20 cellular contexts compared by ENCODE assay signal in genomic region chr5:56898213-56898612, GRCh38. TPM values are rescaled to one million over a fixed set of nuclear protein-coding genes. Genes with fewer than 3 reads are reported as not detected.
DNase-seq lines count a peak whose midpoint lies in the region; ATAC-seq and TF ChIP-seq lines count a peak whose summit lies in the region.
"Had no signal": no experiment of that assay in that cellular context is flagged by ENCODE, and none has a peak within 500 bp of the region (broad histone marks: within the 10 kb centered on the region; RNA-seq: fewer than 3 reads in every experiment).

No MANE protein-coding gene starts in this region.

- intact Hi-C loops in activated CD4-positive, alpha-beta T cell treated with anti-CD3 and anti-CD28 coated beads for 36 hours (cut with DNase I, micrococcal nuclease): no loop called here
- intact Hi-C loops in activated CD4-positive, alpha-beta T cell treated with anti-CD3 and anti-CD28 coated beads, Interleukin-2, amount 10 ng/mL, durations not matched to agents 24 days and 14 days (cut with micrococcal nuclease): no loop called here
- intact Hi-C loops in HCT116 (cut with micrococcal nuclease): no loop called here

- CTCF ChIA-PET in activated CD4-positive, alpha-beta T cell treated with anti-CD3 and anti-CD28 coated beads for 36 hours (lab: Charles Lee): interaction anchor here (0.6 to 1.3 kb wide), 5 partner anchors 30 to 472 kb away, joined by 3 to 4 read pairs (median 3); no protein-coding TSS in a partner anchor
- CTCF ChIA-PET in HCT116 (lab: Charles Lee): interaction anchor here (1.1 to 5.0 kb wide), 2 partner anchors 12 to 240 kb away, joined by 3 to 37 read pairs; no protein-coding TSS in a partner anchor

- H3K4me2 ChIP-seq in HCT116 (ENCODE audit: low read length): no peak overlapping the region
- H3K4me2 ChIP-seq: A549, GM23338 had no signal

- no peak for DNase-seq in activated CD4-positive, alpha-beta T cell treated with anti-CD3 and anti-CD28 coated beads for 36 hours
- no peak for DNase-seq in activated CD4-positive, alpha-beta T cell treated with anti-CD3 and anti-CD28 coated beads, Interleukin-2, amount 10 ng/mL, durations not matched to agents 24 days and 14 days
- no peak for DNase-seq in stimulated activated naive CD8-positive, alpha-beta T cell treated with anti-CD3 and anti-CD28 coated beads, Interleukin-15, amount 100 ng/mL, for 72 hours
- DNase-seq in HCT116 (ENCODE audit: low read depth, low spot score) (no peak), H4 (ENCODE audit: low spot score) (no peak)
- DNase-seq in stimulated activated naive B cell treated with anti-CD40 and anti-IgM and Interleukin-4, amounts not matched to agents 10 μg/mL and 1 μg/mL and 100 μg/mL, for 72 hours: no peak
- DNase-seq: 8988T; ACHN; AML-193; C1 segment of cervical spinal cord; CD8-positive, alpha-beta memory T cell; DMS 273 treated with DMSO at 0.1 percent for 48 hours; DMS53; DMS79 treated with DMSO at 0.1 percent for 48 hours; GF-D8; HCEC 1CT had no signal

- no peak for TF ChIP-seq POLR2A in HCT116 (IDR thresholded peaks at IDR 0.05; ENCODE audit: borderline replicate concordance, extremely low read depth, insufficient read depth, insufficient read length)

- TSS peak; percentile 16 for BruUV-seq in HCT116 (replicated peaks; lab: Mats Ljungman, UMichigan)

- no peaks in the 10 kb centered on the region for H3K4me1 ChIP-seq in HCT116 (ENCODE audit: control insufficient read depth in 1 of 2, insufficient read depth in 2 of 2, low read length in 2 of 2)
- H3K4me1 ChIP-seq: A549 had no signal

- H3K79me2 ChIP-seq in HCT116 (ENCODE audit: insufficient read depth, low read length): no peaks in the 10 kb centered on the region

- no peak overlapping the region for H3K9ac ChIP-seq in HCT116 (ENCODE audit: low read length)

- H3K4me1 Mint-ChIP-seq in activated CD4-positive, alpha-beta T cell treated with anti-CD3 and anti-CD28 coated beads for 36 hours: peaks cover 5% of the 10 kb centered on the region
- peaks cover 6% of the 10 kb centered on the region for H3K4me1 Mint-ChIP-seq in activated CD4-positive, alpha-beta T cell treated with anti-CD3 and anti-CD28 coated beads, Interleukin-2, amount 10 ng/mL, durations not matched to agents 24 days and 14 days
- H3K4me1 Mint-ChIP-seq in stimulated activated naive CD8-positive, alpha-beta T cell treated with anti-CD3 and anti-CD28 coated beads, Interleukin-15, Interleukin-2, amounts not matched to agents 100 ng/mL and 50 ng/mL, for 24 hours (ENCODE audit: low read depth): peaks cover 6% of the 10 kb centered on the region
- H3K4me1 Mint-ChIP-seq in stimulated activated naive CD8-positive, alpha-beta T cell treated with anti-CD3 and anti-CD28 coated beads, Interleukin-15, amount 100 ng/mL, for 72 hours: no peaks in the 10 kb centered on the region
- peaks cover 7 to 15% of the 10 kb centered on the region in 2 donors for H3K4me1 Mint-ChIP-seq in stimulated activated naive B cell treated with anti-CD40 and anti-IgM and Interleukin-4, amounts not matched to agents 10 μg/mL and 1 μg/mL and 100 μg/mL, for 72 hours
- H3K4me1 Mint-ChIP-seq: GM23338 had no signal

- no peak overlapping the region for H3K4me3 Mint-ChIP-seq in activated CD4-positive, alpha-beta T cell treated with anti-CD3 and anti-CD28 coated beads for 36 hours
- H3K4me3 Mint-ChIP-seq in activated CD4-positive, alpha-beta T cell treated with anti-CD3 and anti-CD28 coated beads, Interleukin-2, amount 10 ng/mL, durations not matched to agents 24 days and 14 days: no peak overlapping the region
- H3K4me3 Mint-ChIP-seq in stimulated activated naive CD8-positive, alpha-beta T cell treated with anti-CD3 and anti-CD28 coated beads, Interleukin-15, Interleukin-2, amounts not matched to agents 100 ng/mL and 50 ng/mL, for 24 hours: no peak overlapping the region
- no peak overlapping the region for H3K4me3 Mint-ChIP-seq in stimulated activated naive CD8-positive, alpha-beta T cell treated with anti-CD3 and anti-CD28 coated beads, Interleukin-15, amount 100 ng/mL, for 72 hours
- no peak overlapping the region for H3K4me3 Mint-ChIP-seq in stimulated activated naive B cell treated with anti-CD40 and anti-IgM and Interleukin-4, amounts not matched to agents 10 μg/mL and 1 μg/mL and 100 μg/mL, for 72 hours
- H3K4me3 Mint-ChIP-seq: CD8-positive, alpha-beta memory T cell; GM23338 had no signal

- H2AFZ ChIP-seq in HCT116 (ENCODE audit: low read depth, low read length, poor library complexity, severe bottlenecking): no peak overlapping the region
- H2AFZ ChIP-seq: GM23338 had no signal

- H3K27me3 Mint-ChIP-seq in activated CD4-positive, alpha-beta T cell treated with anti-CD3 and anti-CD28 coated beads for 36 hours: no peaks in the 10 kb centered on the region
- peaks cover 2% of the 10 kb centered on the region for H3K27me3 Mint-ChIP-seq in activated CD4-positive, alpha-beta T cell treated with anti-CD3 and anti-CD28 coated beads, Interleukin-2, amount 10 ng/mL, durations not matched to agents 24 days and 14 days
- H3K27me3 Mint-ChIP-seq in stimulated activated naive CD8-positive, alpha-beta T cell treated with anti-CD3 and anti-CD28 coated beads, Interleukin-15, Interleukin-2, amounts not matched to agents 100 ng/mL and 50 ng/mL, for 24 hours: no peaks in the 10 kb centered on the region
- no peaks in the 10 kb centered on the region for H3K27me3 Mint-ChIP-seq in stimulated activated naive CD8-positive, alpha-beta T cell treated with anti-CD3 and anti-CD28 coated beads, Interleukin-15, amount 100 ng/mL, for 72 hours
- H3K27me3 Mint-ChIP-seq in stimulated activated naive B cell treated with anti-CD40 and anti-IgM and Interleukin-4, amounts not matched to agents 10 μg/mL and 1 μg/mL and 100 μg/mL, for 72 hours: no peaks in the 10 kb centered on the region
- H3K27me3 Mint-ChIP-seq: CD8-positive, alpha-beta memory T cell had no signal

- no peaks in the 10 kb centered on the region for H3K27me3 ChIP-seq in HCT116 (ENCODE audit: insufficient read depth, low read length)

- H4K20me1 ChIP-seq in HCT116 (ENCODE audit: insufficient read depth): no peaks in the 10 kb centered on the region

- H3K9me2 ChIP-seq in HCT116 (ENCODE audit: insufficient read depth): no peaks in the 10 kb centered on the region

- no peak overlapping the region for H3K27ac ChIP-seq in HCT116 (ENCODE audit: low read depth, low read length)
- H3K27ac ChIP-seq: A549 had no signal

- RAD21 ChIA-PET in HCT116 (lab: Charles Lee; ENCODE audit: low non-redundant PET in 1 of 2, low total read pairs in 2 of 2, uncharacterized antibody in 2 of 2, unreplicated experiment in 2 of 2): no interaction called here

- H3K36me3 ChIP-seq in HCT116 (ENCODE audit: control insufficient read depth in 1 of 2, insufficient read depth in 2 of 2, low read length in 2 of 2): peaks cover 3 to 6% of the 10 kb centered on the region in 2 experiments; a peak in 1 of 4 replicates

- POLR2A ChIA-PET in activated CD4-positive, alpha-beta T cell treated with anti-CD3 and anti-CD28 coated beads for 36 hours (lab: Charles Lee): no interaction called here
- POLR2A ChIA-PET in HCT116 (lab: Charles Lee): interaction anchor here (0.7 kb wide), 1 partner anchor 12 kb away, joined by 3 read pairs; no protein-coding TSS in a partner anchor

- TF ChIP-seq CTCF in HCT116 (IDR thresholded peaks at IDR 0.05 in 2 of 3, conservative IDR thresholded peaks at IDR 0.05 in 1 of 3; ENCODE audit: borderline replicate concordance in 1 of 3, insufficient read depth in 1 of 3, low read depth in 2 of 3, low read length in 2 of 3): no peak

- no peak overlapping the region for H3K4me3 ChIP-seq in HCT116 (replicated peaks in 1 of 2; ENCODE audit: low read depth in 1 of 2, low read length in 2 of 2)
- H3K4me3 ChIP-seq: A549, GM23338 had no signal

- peaks cover 19% of the 10 kb centered on the region for H3K36me3 Mint-ChIP-seq in activated CD4-positive, alpha-beta T cell treated with anti-CD3 and anti-CD28 coated beads for 36 hours (ENCODE audit: low read depth)
- H3K36me3 Mint-ChIP-seq in activated CD4-positive, alpha-beta T cell treated with anti-CD3 and anti-CD28 coated beads, Interleukin-2, amount 10 ng/mL, durations not matched to agents 24 days and 14 days (ENCODE audit: low read depth): peaks cover 29% of the 10 kb centered on the region
- peaks cover 33% of the 10 kb centered on the region for H3K36me3 Mint-ChIP-seq in stimulated activated naive CD8-positive, alpha-beta T cell treated with anti-CD3 and anti-CD28 coated beads, Interleukin-15, Interleukin-2, amounts not matched to agents 100 ng/mL and 50 ng/mL, for 24 hours (ENCODE audit: low read depth)
- H3K36me3 Mint-ChIP-seq in stimulated activated naive B cell treated with anti-CD40 and anti-IgM and Interleukin-4, amounts not matched to agents 10 μg/mL and 1 μg/mL and 100 μg/mL, for 72 hours: peaks cover 11 to 24% of the 10 kb centered on the region in 2 donors

- ATAC-seq in activated CD4-positive, alpha-beta T cell treated with anti-CD3 and anti-CD28 coated beads for 36 hours: peak; percentile 8
- ATAC-seq in stimulated activated naive CD8-positive, alpha-beta T cell treated with anti-CD3 and anti-CD28 coated beads, Interleukin-15, amount 100 ng/mL, for 72 hours: no peak
- no peak for ATAC-seq in HCT116
- peak; percentile 46 to 56 for ATAC-seq in stimulated activated naive B cell treated with anti-CD40 and anti-IgM and Interleukin-4, amounts not matched to agents 10 μg/mL and 1 μg/mL and 100 μg/mL, for 72 hours (replicated peaks)
- no peak for ATAC-seq in HG03457 (IDR thresholded peaks at IDR 0.05; ENCODE audit: unreplicated experiment)
- ATAC-seq: A549, GM23338 had no signal

- H3K27ac Mint-ChIP-seq in activated CD4-positive, alpha-beta T cell treated with anti-CD3 and anti-CD28 coated beads for 36 hours: peak overlapping the region; percentile 59
- H3K27ac Mint-ChIP-seq in activated CD4-positive, alpha-beta T cell treated with anti-CD3 and anti-CD28 coated beads, Interleukin-2, amount 10 ng/mL, durations not matched to agents 24 days and 14 days: no peak overlapping the region
- H3K27ac Mint-ChIP-seq in stimulated activated naive CD8-positive, alpha-beta T cell treated with anti-CD3 and anti-CD28 coated beads, Interleukin-15, Interleukin-2, amounts not matched to agents 100 ng/mL and 50 ng/mL, for 24 hours: peak overlapping the region; percentile 43
- H3K27ac Mint-ChIP-seq in stimulated activated naive CD8-positive, alpha-beta T cell treated with anti-CD3 and anti-CD28 coated beads, Interleukin-15, amount 100 ng/mL, for 72 hours: no peak overlapping the region
- H3K27ac Mint-ChIP-seq in stimulated activated naive B cell treated with anti-CD40 and anti-IgM and Interleukin-4, amounts not matched to agents 10 μg/mL and 1 μg/mL and 100 μg/mL, for 72 hours: no peak overlapping the region
- H3K27ac Mint-ChIP-seq: CD8-positive, alpha-beta memory T cell; GM23338 had no signal

- H3K9me3 Mint-ChIP-seq in activated CD4-positive, alpha-beta T cell treated with anti-CD3 and anti-CD28 coated beads for 36 hours (ENCODE audit: low read depth): no peaks in the 10 kb centered on the region
- H3K9me3 Mint-ChIP-seq in activated CD4-positive, alpha-beta T cell treated with anti-CD3 and anti-CD28 coated beads, Interleukin-2, amount 10 ng/mL, durations not matched to agents 24 days and 14 days: no peaks in the 10 kb centered on the region
- H3K9me3 Mint-ChIP-seq in stimulated activated naive CD8-positive, alpha-beta T cell treated with anti-CD3 and anti-CD28 coated beads, Interleukin-15, Interleukin-2, amounts not matched to agents 100 ng/mL and 50 ng/mL, for 24 hours: no peaks in the 10 kb centered on the region
- H3K9me3 Mint-ChIP-seq in stimulated activated naive CD8-positive, alpha-beta T cell treated with anti-CD3 and anti-CD28 coated beads, Interleukin-15, amount 100 ng/mL, for 72 hours: no peaks in the 10 kb centered on the region
- no peaks in the 10 kb centered on the region for H3K9me3 Mint-ChIP-seq in stimulated activated naive B cell treated with anti-CD40 and anti-IgM and Interleukin-4, amounts not matched to agents 10 μg/mL and 1 μg/mL and 100 μg/mL, for 72 hours
- H3K9me3 Mint-ChIP-seq: CD8-positive, alpha-beta memory T cell; GM23338 had no signal

- TF ChIP-seq RAD21 in HCT116 (IDR thresholded peaks at IDR 0.05; ENCODE audit: low read depth): no peak

- H3K9me3 ChIP-seq in HCT116 (ENCODE audit: control insufficient read depth in 1 of 2, insufficient read depth in 1 of 2, low read depth in 1 of 2, low read length in 2 of 2): no peaks in the 10 kb centered on the region
- H3K9me3 ChIP-seq: A549 had no signal

RNA-seq across cellular contexts. Expression of gene SETD9, which starts 11.2 kb away (rescaled TPM):
- 1 to 10 TPM; 5.4 to 6.8 TPM for total RNA-seq in activated CD4-positive, alpha-beta T cell treated with anti-CD3 and anti-CD28 coated beads for 36 hours
- 15.9 and 17.0 TPM in 2 replicates for total RNA-seq in activated CD4-positive, alpha-beta T cell treated with anti-CD3 and anti-CD28 coated beads, Interleukin-2, amount 10 ng/mL, durations not matched to agents 24 days and 14 days
- total RNA-seq in HCT116 (2021; ENCODE audit: unreplicated experiment): 10.9 TPM
- 5.0 and 6.2 TPM in 2 replicates for polyA plus RNA-seq in HCT116 (2012)
- total RNA-seq in H4 (2014; rRNA removed; shearing (Covaris generic)): 24.5 and 29.1 TPM in 2 replicates

RNA-seq across cellular contexts. Expression of gene MIER3, which starts 53.7 kb away (rescaled TPM):
- 10 to 100 TPM; 15.4 to 16.0 TPM for total RNA-seq in activated CD4-positive, alpha-beta T cell treated with anti-CD3 and anti-CD28 coated beads for 36 hours
- 35.4 and 37.6 TPM in 2 replicates for total RNA-seq in activated CD4-positive, alpha-beta T cell treated with anti-CD3 and anti-CD28 coated beads, Interleukin-2, amount 10 ng/mL, durations not matched to agents 24 days and 14 days
- 21.9 TPM for total RNA-seq in HCT116 (2021; ENCODE audit: unreplicated experiment)
- 8.8 and 10.5 TPM in 2 replicates for polyA plus RNA-seq in HCT116 (2012)
- total RNA-seq in H4 (2014; rRNA removed; shearing (Covaris generic)): 47.1 and 51.8 TPM in 2 replicates

Comparison
In these comparisons a context has a peak if more than half of its experiments do, and no peak if none do; other contexts are left out.
1. H3K27ac Mint-ChIP-seq: peak in activated CD4-positive, alpha-beta T cell treated with anti-CD3 and anti-CD28 coated beads for 36 hours (single experiment) and stimulated activated naive CD8-positive, alpha-beta T cell treated with anti-CD3 and anti-CD28 coated beads, Interleukin-15, Interleukin-2, amounts not matched to agents 100 ng/mL and 50 ng/mL, for 24 hours (single experiment); none in activated CD4-positive, alpha-beta T cell treated with anti-CD3 and anti-CD28 coated beads, Interleukin-2, amount 10 ng/mL, durations not matched to agents 24 days and 14 days (single experiment), stimulated activated naive CD8-positive, alpha-beta T cell treated with anti-CD3 and anti-CD28 coated beads, Interleukin-15, amount 100 ng/mL, for 72 hours (0 of 2) and stimulated activated naive B cell treated with anti-CD40 and anti-IgM and Interleukin-4, amounts not matched to agents 10 μg/mL and 1 μg/mL and 100 μg/mL, for 72 hours (single experiment).
2. ATAC-seq: peak in activated CD4-positive, alpha-beta T cell treated with anti-CD3 and anti-CD28 coated beads for 36 hours (single experiment) and stimulated activated naive B cell treated with anti-CD40 and anti-IgM and Interleukin-4, amounts not matched to agents 10 μg/mL and 1 μg/mL and 100 μg/mL, for 72 hours (2 of 2); none in stimulated activated naive CD8-positive, alpha-beta T cell treated with anti-CD3 and anti-CD28 coated beads, Interleukin-15, amount 100 ng/mL, for 72 hours (single experiment), HCT116 (single experiment) and HG03457 (single experiment).